Comparison of ENCODE assay signal across 29 cellular contexts in genomic region chr4:53813991-53814390, GRCh38.
"Had no signal": no experiment of that assay in that cellular context is flagged by ENCODE, and none has a peak within 500 bp of the region (broad histone marks: within the 10 kb centered on the region; RNA-seq: fewer than 3 reads in every experiment).

No MANE protein-coding gene starts in this region.

- H3K4me1 ChIP-seq: colonic mucosa, foreskin keratinocyte, heart left ventricle, pancreas, right lobe of liver, suprapubic skin, upper lobe of right lung, uterus had no signal

- H3K27me3 ChIP-seq: colonic mucosa, gastroesophageal sphincter, hepatocyte, neutrophil, pancreas, right lobe of liver, suprapubic skin, transverse colon, upper lobe of right lung, uterus had no signal

- H3K4me3 ChIP-seq: colonic mucosa, gastroesophageal sphincter, heart left ventricle, hepatocyte, lung, pancreas, right lobe of liver, suprapubic skin, transverse colon, upper lobe of right lung, uterus had no signal

- DNase-seq: colonic mucosa; effector CD8-positive, alpha-beta T cell; endodermal cell; foreskin keratinocyte; heart left ventricle; kidney; pancreas; retina; right lobe of liver; small intestine; stimulated activated CD4-positive, alpha-beta T cell treated with anti-CD3 and anti-CD28 coated beads, Interleukin-15, amount 100 ng/mL, for 24 hours; stimulated activated CD4-positive, alpha-beta T cell treated with anti-CD3 and anti-CD28 coated beads, Interleukin-2, amount 100 ng/mL, for 48 hours; stimulated activated naive B cell treated with anti-CD40 and anti-IgM and Interleukin-4, amounts not matched to agents 10 μg/mL and 1 μg/mL and 100 μg/mL, for 72 hours; transverse colon; upper lobe of right lung; uterus had no signal

- H2AFZ ChIP-seq: hepatocyte had no signal

- H3K27me3 Mint-ChIP-seq: dendritic cell treated with granulocyte-macrophage colony-stimulating factor and Interleukin-4, amounts not matched to agents 40 ng/mL and 50 ng/mL, for 4 days had no signal

- H3K27ac Mint-ChIP-seq: dendritic cell treated with granulocyte-macrophage colony-stimulating factor and Interleukin-4, amounts not matched to agents 40 ng/mL and 50 ng/mL, for 4 days; endodermal cell; memory B cell; natural killer cell treated with Interleukin-12 subunit alpha and Interleukin-12 subunit beta and Interleukin-15 and Interleukin-18, amount 100 ng/mL, for 72 hours; stimulated activated naive B cell treated with anti-CD40 and anti-IgM and Interleukin-4, amounts not matched to agents 10 μg/mL and 1 μg/mL and 100 μg/mL, for 72 hours; stimulated activated naive CD8-positive, alpha-beta T cell treated with anti-CD3 and anti-CD28 coated beads, Interleukin-15, Interleukin-2, amounts not matched to agents 100 ng/mL and 50 ng/mL, for 24 hours had no signal

- H3K4me2 ChIP-seq: hepatocyte had no signal

- H3K27ac ChIP-seq: colonic mucosa, epithelial cell of prostate, foreskin keratinocyte, gastroesophageal sphincter, heart left ventricle, hepatocyte, neutrophil, pancreas, right lobe of liver, suprapubic skin, transverse colon, uterus had no signal

- H3K36me3 ChIP-seq: colonic mucosa, gastroesophageal sphincter, heart left ventricle, neutrophil, pancreas, right lobe of liver, suprapubic skin, transverse colon, upper lobe of right lung, uterus had no signal

- ATAC-seq: esophagus mucosa; foreskin keratinocyte; gastroesophageal sphincter; heart left ventricle; left lobe of liver; natural killer cell treated with Interleukin-12 subunit alpha and Interleukin-12 subunit beta and Interleukin-15 and Interleukin-18, amount 100 ng/mL, for 72 hours; pancreas; right lobe of liver; stimulated activated naive B cell treated with anti-CD40 and anti-IgM and Interleukin-4, amounts not matched to agents 10 μg/mL and 1 μg/mL and 100 μg/mL, for 72 hours; upper lobe of right lung had no signal

- H3K4me1 Mint-ChIP-seq: endodermal cell; memory B cell; neural crest cell; stimulated activated naive B cell treated with anti-CD40 and anti-IgM and Interleukin-4, amounts not matched to agents 10 μg/mL and 1 μg/mL and 100 μg/mL, for 72 hours had no signal

- H3K9me3 Mint-ChIP-seq: dendritic cell treated with granulocyte-macrophage colony-stimulating factor and Interleukin-4, amounts not matched to agents 40 ng/mL and 50 ng/mL, for 4 days; endodermal cell; memory B cell; neural crest cell; stimulated activated naive B cell treated with anti-CD40 and anti-IgM and Interleukin-4, amounts not matched to agents 10 μg/mL and 1 μg/mL and 100 μg/mL, for 72 hours; stimulated activated naive CD8-positive, alpha-beta T cell treated with anti-CD3 and anti-CD28 coated beads, Interleukin-15, Interleukin-2, amounts not matched to agents 100 ng/mL and 50 ng/mL, for 24 hours had no signal

- H3K4me3 Mint-ChIP-seq: dendritic cell treated with granulocyte-macrophage colony-stimulating factor and Interleukin-4, amounts not matched to agents 40 ng/mL and 50 ng/mL, for 4 days; endodermal cell; memory B cell; natural killer cell treated with Interleukin-12 subunit alpha and Interleukin-12 subunit beta and Interleukin-15 and Interleukin-18, amount 100 ng/mL, for 72 hours; neural crest cell; stimulated activated naive B cell treated with anti-CD40 and anti-IgM and Interleukin-4, amounts not matched to agents 10 μg/mL and 1 μg/mL and 100 μg/mL, for 72 hours; stimulated activated naive CD8-positive, alpha-beta T cell treated with anti-CD3 and anti-CD28 coated beads, Interleukin-15, Interleukin-2, amounts not matched to agents 100 ng/mL and 50 ng/mL, for 24 hours had no signal

- H3K36me3 Mint-ChIP-seq: memory B cell; natural killer cell treated with Interleukin-12 subunit alpha and Interleukin-12 subunit beta and Interleukin-15 and Interleukin-18, amount 100 ng/mL, for 72 hours; stimulated activated naive B cell treated with anti-CD40 and anti-IgM and Interleukin-4, amounts not matched to agents 10 μg/mL and 1 μg/mL and 100 μg/mL, for 72 hours had no signal

- H3K79me2 ChIP-seq: hepatocyte had no signal

- H3K9me3 ChIP-seq: colonic mucosa, gastroesophageal sphincter, heart left ventricle, neutrophil, pancreas, right lobe of liver, suprapubic skin, transverse colon, upper lobe of right lung, uterus had no signal
